Comparison of ENCODE assay signal across 8 cellular contexts in genomic region chr9:136110082-136111061, GRCh38. TPM values are rescaled to one million over a fixed set of nuclear protein-coding genes. Genes with fewer than 3 reads are reported as not detected.
DNase-seq lines count a peak whose midpoint lies in the region; ATAC-seq lines count a peak whose summit lies in the region.

No MANE protein-coding gene starts in this region.

- peak; percentile 27 to 28 for ATAC-seq in activated T-cell treated with anti-CD3 and anti-CD28 coated beads, Interleukin-2, amount 50 U/mL, for 4 hours
- peak; percentile 21 for ATAC-seq in naive thymus-derived CD4-positive, alpha-beta T cell

- POLR2A ChIA-PET in naive thymus-derived CD4-positive, alpha-beta T cell (lab: Charles Lee), result interaction anchor here (0.6 to 5.6 kb wide), 8 partner anchors 7 to 253 kb away, joined by 3 to 38 read pairs (median 5); partner anchors contain the start of genes DNLZ, NACC2 and TMEM250

- peak; percentile 30 for DNase-seq in activated T-cell treated with anti-CD3 and anti-CD28 coated beads, Interleukin-2, amount 50 U/mL, for 4 hours
- DNase-seq in activated T-cell treated with anti-CD3 and anti-CD28 coated beads for 4 hours, result no peak
- DNase-seq in T-helper 1 cell, result peak in 3 of 5 donors; percentile 25 to 52 (median 30)
- DNase-seq in naive thymus-derived CD4-positive, alpha-beta T cell, result peak in 3 of 9 donors; percentile 29 to 41 (median 31)
- DNase-seq in NCI-H345 (lab: John Stamatoyannopoulos, UW), result no peak
- no peak for DNase-seq in occipital lobe (lab: John Stamatoyannopoulos, UW)
- DNase-seq in SW480 (ENCODE audit: low spot score), result no peak

- no peaks in the 10 kb centered on the region for H3K9me3 Mint-ChIP-seq in activated T-cell treated with anti-CD3 and anti-CD28 coated beads, Interleukin-2, amount 50 U/mL, for 4 hours
- no peaks in the 10 kb centered on the region for H3K9me3 Mint-ChIP-seq in dendritic cell treated with granulocyte-macrophage colony-stimulating factor and Interleukin-4, amounts not matched to agents 40 ng/mL and 50 ng/mL, for 4 days
- no peaks in the 10 kb centered on the region for H3K9me3 Mint-ChIP-seq in naive thymus-derived CD4-positive, alpha-beta T cell

- CTCF ChIA-PET in naive thymus-derived CD4-positive, alpha-beta T cell (lab: Charles Lee), result interaction anchor here (1.2 kb wide), 1 partner anchor 12 kb away, joined by 3 read pairs; no protein-coding TSS in a partner anchor

- no peaks in the 10 kb centered on the region for H3K27me3 Mint-ChIP-seq in activated T-cell treated with anti-CD3 and anti-CD28 coated beads, Interleukin-2, amount 50 U/mL, for 4 hours (ENCODE audit: low read depth)
- peaks cover 49% of the 10 kb centered on the region for H3K27me3 Mint-ChIP-seq in dendritic cell treated with granulocyte-macrophage colony-stimulating factor and Interleukin-4, amounts not matched to agents 40 ng/mL and 50 ng/mL, for 4 days
- H3K27me3 Mint-ChIP-seq in naive thymus-derived CD4-positive, alpha-beta T cell, result no peaks in the 10 kb centered on the region

- H3K4me1 ChIP-seq in naive thymus-derived CD4-positive, alpha-beta T cell (ENCODE audit: control insufficient read depth in 2 of 2, insufficient read depth in 2 of 2, low read length in 2 of 2), result peaks cover 59 to 75% of the 10 kb centered on the region in 2 donors

- intact Hi-C loops in dendritic cell treated with granulocyte-macrophage colony-stimulating factor and Interleukin-4, amounts not matched to agents 40 ng/mL and 50 ng/mL, for 4 days (cut with micrococcal nuclease), result loop anchor here (2.0 kb wide), 1 partner anchor 16 kb away; the partner anchor contains the start of gene NACC2
- intact Hi-C loops in naive thymus-derived CD4-positive, alpha-beta T cell (cut with micrococcal nuclease), result loop anchor here in 1 of 2 donors (10.0 kb wide), 1 partner anchor 1946 kb away; the partner anchor contains the start of gene RNU6ATAC

- H3K36me3 Mint-ChIP-seq in activated T-cell treated with anti-CD3 and anti-CD28 coated beads, Interleukin-2, amount 50 U/mL, for 4 hours (ENCODE audit: insufficient read depth), result no peaks in the 10 kb centered on the region
- peaks cover 22% of the 10 kb centered on the region for H3K36me3 Mint-ChIP-seq in dendritic cell treated with granulocyte-macrophage colony-stimulating factor and Interleukin-4, amounts not matched to agents 40 ng/mL and 50 ng/mL, for 4 days (ENCODE audit: low read depth)
- H3K36me3 Mint-ChIP-seq in naive thymus-derived CD4-positive, alpha-beta T cell, result peaks cover 0 to 10% (median 0%) of the 10 kb centered on the region in 5 donors

- H3K27ac ChIP-seq in naive thymus-derived CD4-positive, alpha-beta T cell (ENCODE audit: low read depth, low read length), result peak overlapping the region; percentile 62

- peak overlapping the region; percentile 75 for H3K4me3 Mint-ChIP-seq in activated T-cell treated with anti-CD3 and anti-CD28 coated beads, Interleukin-2, amount 50 U/mL, for 4 hours
- peak overlapping the region; percentile 65 for H3K4me3 Mint-ChIP-seq in dendritic cell treated with granulocyte-macrophage colony-stimulating factor and Interleukin-4, amounts not matched to agents 40 ng/mL and 50 ng/mL, for 4 days
- peak overlapping the region; percentile 78 to 91 (median 84) for H3K4me3 Mint-ChIP-seq in naive thymus-derived CD4-positive, alpha-beta T cell

- H3K9me3 ChIP-seq in naive thymus-derived CD4-positive, alpha-beta T cell (ENCODE audit: control insufficient read depth in 2 of 3, low read length in 3 of 3), result no peaks in the 10 kb centered on the region

- H3K36me3 ChIP-seq in naive thymus-derived CD4-positive, alpha-beta T cell (ENCODE audit: control insufficient read depth in 2 of 3, insufficient read depth in 3 of 3, low read length in 3 of 3), result peaks cover 0 to 6% (median 0%) of the 10 kb centered on the region in 3 experiments

- H3K4me3 ChIP-seq in naive thymus-derived CD4-positive, alpha-beta T cell (ENCODE audit: low read length), result peak overlapping the region; percentile 69

- peaks cover 72% of the 10 kb centered on the region for H3K4me1 Mint-ChIP-seq in activated T-cell treated with anti-CD3 and anti-CD28 coated beads, Interleukin-2, amount 50 U/mL, for 4 hours (ENCODE audit: low read depth)
- H3K4me1 Mint-ChIP-seq in dendritic cell treated with granulocyte-macrophage colony-stimulating factor and Interleukin-4, amounts not matched to agents 40 ng/mL and 50 ng/mL, for 4 days (ENCODE audit: low read depth), result peaks cover 78% of the 10 kb centered on the region
- H3K4me1 Mint-ChIP-seq in naive thymus-derived CD4-positive, alpha-beta T cell, result peaks cover 42 to 89% (median 68%) of the 10 kb centered on the region in 7 donors

- H3K27ac Mint-ChIP-seq in dendritic cell treated with granulocyte-macrophage colony-stimulating factor and Interleukin-4, amounts not matched to agents 40 ng/mL and 50 ng/mL, for 4 days, result peak overlapping the region; percentile 91
- peak overlapping the region in 8 of 9 donors; percentile 46 to 97 (median 85) for H3K27ac Mint-ChIP-seq in naive thymus-derived CD4-positive, alpha-beta T cell

- no peaks in the 10 kb centered on the region for H3K27me3 ChIP-seq in naive thymus-derived CD4-positive, alpha-beta T cell (ENCODE audit: control insufficient read depth in 2 of 2, insufficient read depth in 2 of 2, low read length in 2 of 2)

RNA-seq across cellular contexts. Expression of gene TMEM250, which starts 8.3 kb away (rescaled TPM):
- 10 to 100 TPM; 46.3 to 47.4 (median 46.5) TPM for total RNA-seq in activated T-cell treated with anti-CD3 and anti-CD28 coated beads, Interleukin-2, amount 50 U/mL, for 4 hours
- 10 to 100 TPM; 16.4 to 55.3 (median 41.3) TPM for total RNA-seq in naive thymus-derived CD4-positive, alpha-beta T cell
- polyA plus RNA-seq in naive thymus-derived CD4-positive, alpha-beta T cell, result 10 to 100 TPM; 42.2 to 61.8 TPM
- 26.4 TPM for total RNA-seq in occipital lobe

RNA-seq across cellular contexts. Expression of gene NACC2, which starts 15.3 kb away (rescaled TPM):
- 1 to 10 TPM; 5.9 to 6.2 (median 6.0) TPM for total RNA-seq in activated T-cell treated with anti-CD3 and anti-CD28 coated beads, Interleukin-2, amount 50 U/mL, for 4 hours
- 10 to 100 TPM in 1 of 5 experiments, 1 to 10 TPM in 4; 2.7 to 17.7 (median 8.2) TPM for total RNA-seq in naive thymus-derived CD4-positive, alpha-beta T cell
- polyA plus RNA-seq in naive thymus-derived CD4-positive, alpha-beta T cell, result under 1 TPM; 0.92 to 0.97 TPM
- total RNA-seq in occipital lobe, result 5.9 TPM

Comparison
In these comparisons a context has a peak if more than half of its experiments do, and no peak if none do; other contexts are left out.
1. DNase-seq: peak in activated T-cell treated with anti-CD3 and anti-CD28 coated beads, Interleukin-2, amount 50 U/mL, for 4 hours (single experiment) and T-helper 1 cell (3 of 5); none in activated T-cell treated with anti-CD3 and anti-CD28 coated beads for 4 hours (single experiment), NCI-H345 (single experiment), occipital lobe (single experiment) and SW480 (single experiment).
2. Peak in every context shown above with its lines, with median percentiles within 50 percentile points of each other: H3K4me3 Mint-ChIP-seq.